ENCODE assay signal across 34 cellular contexts in genomic region chrX:6015423-6015822, GRCh38.
"Had no signal": no experiment of that assay in that cellular context is flagged by ENCODE, and none has a peak within 500 bp of the region (broad histone marks: within the 10 kb centered on the region; RNA-seq: fewer than 3 reads in every experiment).

No MANE protein-coding gene starts in this region.

- DNase-seq: Karpas-422, Kasumi-1, MG63, MM.1S, MV-4-11, NCI-H1048, NCI-H1092, NCI-H1092 treated with DMSO at 0.1 percent for 48 hours, NCI-H1105, NCI-H1105 treated with DMSO at 0.1 percent for 48 hours, NCI-H1417, NCI-H1417 treated with DMSO at 0.1 percent for 48 hours, NCI-H1436, NCI-H1436 treated with DMSO at 0.1 percent for 48 hours, NCI-H146, NCI-H1694, NCI-H1694 treated with DMSO at 0.1 percent for 48 hours, NCI-H187, NCI-H187 treated with DMSO at 0.1 percent for 48 hours, NCI-H1930, NCI-H2029, NCI-H2029 treated with DMSO at 0.1 percent for 48 hours, NCI-H2081, NCI-H2081 treated with DMSO at 0.1 percent for 48 hours, NCI-H2107, NCI-H2171, NCI-H2171 treated with DMSO at 0.1 percent for 48 hours, NCI-H2227 treated with DMSO at 0.1 percent for 48 hours, NCI-H226, NCI-H345, NCI-H446, NCI-H446 treated with DMSO at 0.1 percent for 48 hours, NCI-H510A, NCI-H510A treated with DMSO at 0.1 percent for 48 hours had no signal

- H3K36me3 ChIP-seq: MG63 had no signal

- H3K9me3 ChIP-seq: MG63 had no signal

- H3K27me3 ChIP-seq: MG63 had no signal

- H3K4me3 ChIP-seq: MG63 had no signal
